Comparison of ENCODE assay signal across 25 cellular contexts in the genomic region with DNA sequence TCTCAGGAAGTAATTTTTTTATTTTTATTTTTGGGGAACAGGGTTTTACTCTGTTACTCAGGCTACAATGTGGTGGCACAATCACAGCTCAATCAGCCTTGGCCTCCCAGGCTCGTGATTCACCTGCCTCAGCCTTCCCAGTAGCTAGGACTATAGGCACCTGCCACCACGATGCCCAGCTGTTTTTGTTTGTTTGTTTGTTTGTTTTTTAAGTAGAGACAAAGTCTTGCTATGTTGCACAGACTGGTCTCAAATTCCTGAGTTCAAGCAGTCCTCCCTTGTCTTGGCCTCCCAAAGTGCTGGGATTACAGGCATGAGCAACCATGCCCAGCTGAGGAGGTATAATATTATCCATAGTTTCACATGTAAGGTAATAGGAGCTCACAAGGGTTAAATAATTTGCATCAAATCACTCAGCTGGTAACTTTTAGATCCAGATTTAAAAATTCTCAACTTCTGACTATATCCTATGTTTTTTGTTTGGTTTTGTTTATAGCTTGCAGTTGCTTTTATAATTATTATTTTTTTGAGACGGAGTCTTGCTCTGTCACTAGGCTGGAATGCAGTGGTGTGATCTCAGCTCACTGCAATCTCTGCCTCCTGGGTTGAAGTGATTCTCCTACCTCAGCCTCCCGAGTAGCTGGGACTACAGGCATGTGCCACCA.
DNase-seq lines count a peak whose midpoint lies in the region; ATAC-seq and TF ChIP-seq lines count a peak whose summit lies in the region.
"Had no signal": no experiment of that assay in that cellular context is flagged by ENCODE, and none has a peak within 500 bp of the region (broad histone marks: within the 10 kb centered on the region; RNA-seq: fewer than 3 reads in every experiment).

No MANE protein-coding gene starts in this region.

- H3K4ac ChIP-seq in mesendoderm (ENCODE audit: low read depth, low read length) = no peak overlapping the region

- H3K56ac ChIP-seq in mesendoderm (ENCODE audit: low read length) = no peak overlapping the region

- H4K8ac ChIP-seq in mesendoderm (ENCODE audit: low read depth, low read length) = no peak overlapping the region

- no peak overlapping the region for H2BK120ac ChIP-seq in mesendoderm (ENCODE audit: low read depth, low read length)

- no peaks in the 10 kb centered on the region for H3K9me3 ChIP-seq in PC-3 (ENCODE audit: low read length)
- H3K9me3 ChIP-seq in vagina = no peaks in the 10 kb centered on the region
- H3K9me3 ChIP-seq: HAP-1, psoas muscle, thoracic aorta had no signal

- ATAC-seq in PC-3 = peak; percentile 53
- ATAC-seq in GM18520 (IDR thresholded peaks at IDR 0.05; ENCODE audit: unreplicated experiment) = no peak
- ATAC-seq in GM18909 (IDR thresholded peaks at IDR 0.05; ENCODE audit: poor library complexity, unreplicated experiment) = no peak
- ATAC-seq: psoas muscle, WTC11 had no signal

- no peak overlapping the region for H3K18ac ChIP-seq in mesendoderm (ENCODE audit: low read length)

- H3K27me3 Mint-ChIP-seq in activated T-helper 1 cell treated with anti-CD3 and anti-CD28 coated beads, Interleukin-12 subunit alpha, Interleukin-12 subunit beta, Interleukin-2, Interleukin-4 antibody, amounts not matched to agents 30 ng/mL and 10 ng/mL and 1 ng/mL, durations not matched to agents 14 hours and 24 hours and 36 hours (ENCODE audit: insufficient read depth) = no peaks in the 10 kb centered on the region
- H3K27me3 Mint-ChIP-seq: activated CD4-positive, alpha-beta memory T cell treated with anti-CD3 and anti-CD28 coated beads, Interleukin-2, amount 10 ng/mL, durations not matched to agents 7 days and 5 days; CD4-positive, CD25-positive, alpha-beta regulatory T cell; dendritic cell treated with granulocyte-macrophage colony-stimulating factor and Interleukin-4, amounts not matched to agents 40 ng/mL and 50 ng/mL, for 4 days had no signal

- intact Hi-C loops in PC-3 (cut with micrococcal nuclease) (no loop called here), vagina (cut with DNase I) (no loop called here)
- intact Hi-C loops in activated T-helper 1 cell treated with anti-CD3 and anti-CD28 coated beads, Interleukin-12 subunit alpha, Interleukin-12 subunit beta, Interleukin-2, Interleukin-4 antibody, amounts not matched to agents 30 ng/mL and 10 ng/mL and 1 ng/mL, durations not matched to agents 14 hours and 24 hours and 36 hours (cut with micrococcal nuclease) = no loop called here

- H3F3A ChIP-seq in PC-3 (ENCODE audit: low read length, unreplicated experiment) = no peaks in the 10 kb centered on the region

- WGBS in mesendoderm (ENCODE audit: extremely low coverage, insufficient coverage, low lambda C conversion rate) = no CpG with 5 or more reads among the region's 4 CpGs

- no peak overlapping the region for H2BK15ac ChIP-seq in mesendoderm (replicated peaks; ENCODE audit: low read depth)

- no peaks in the 10 kb centered on the region for H3K9me2 ChIP-seq in PC-3 (replicated peaks; ENCODE audit: low read length)

- no peaks in the 10 kb centered on the region for H3K36me3 Mint-ChIP-seq in activated T-helper 1 cell treated with anti-CD3 and anti-CD28 coated beads, Interleukin-12 subunit alpha, Interleukin-12 subunit beta, Interleukin-2, Interleukin-4 antibody, amounts not matched to agents 30 ng/mL and 10 ng/mL and 1 ng/mL, durations not matched to agents 14 hours and 24 hours and 36 hours (ENCODE audit: low read depth)
- H3K36me3 Mint-ChIP-seq: CD4-positive, CD25-positive, alpha-beta regulatory T cell had no signal

- H3K36me3 ChIP-seq in PC-3 (ENCODE audit: low read depth, low read length) = no peaks in the 10 kb centered on the region
- H3K36me3 ChIP-seq in mesendoderm (ENCODE audit: control insufficient read depth, insufficient read depth, low read length) = no peaks in the 10 kb centered on the region
- H3K36me3 ChIP-seq in vagina = no peaks in the 10 kb centered on the region
- H3K36me3 ChIP-seq: HAP-1, thoracic aorta had no signal

- H4K20me1 ChIP-seq in PC-3 (ENCODE audit: low read length) = no peaks in the 10 kb centered on the region

- H3K79me2 ChIP-seq in PC-3 (ENCODE audit: low read length) (no peaks in the 10 kb centered on the region), mesendoderm (ENCODE audit: control insufficient read depth, insufficient read depth, low read length) (no peaks in the 10 kb centered on the region)

- H2BK5ac ChIP-seq in mesendoderm (ENCODE audit: low read length) = no peak overlapping the region

- TF ChIP-seq CTCF in PC-3 (conservative IDR thresholded peaks at IDR 0.05; ENCODE audit: low read depth, low read length) = no peak
- TF ChIP-seq CTCF in epithelial cell of esophagus (IDR thresholded peaks at IDR 0.05; ENCODE audit: insufficient read depth, low read depth, low read length, missing control alignments) = no peak
- no peak for TF ChIP-seq CTCF in vagina (IDR thresholded peaks at IDR 0.05)

- DNase-seq in Caki2 (ENCODE audit: low read depth) (peak; percentile 58), PC-3 (peak; percentile 20), epithelial cell of esophagus (ENCODE audit: low read depth) (peak; percentile 35), mesendoderm (peak; percentile 28), vagina (ENCODE audit: extremely low spot score in 2 of 2) (no peak)
- DNase-seq in activated T-helper 1 cell treated with anti-CD3 and anti-CD28 coated beads, Interleukin-12 subunit alpha, Interleukin-12 subunit beta, Interleukin-2, Interleukin-4 antibody, amounts not matched to agents 30 ng/mL and 10 ng/mL and 1 ng/mL, durations not matched to agents 14 hours and 24 hours and 36 hours (ENCODE audit: low spot score) = no peak
- DNase-seq: activated CD4-positive, alpha-beta memory T cell treated with anti-CD3 and anti-CD28 coated beads, Interleukin-2, amount 10 ng/mL, durations not matched to agents 7 days and 5 days; activated naive CD4-positive, alpha-beta T cell treated with anti-CD3 and anti-CD28 coated beads for 36 hours; activated T-cell treated with anti-CD3 and anti-CD28 coated beads, Interleukin-2, amount 50 U/mL, for 1 hour; aorta; CD4-positive, CD25-positive, alpha-beta regulatory T cell; NCI-H1048; NCI-H2081 treated with DMSO at 0.1 percent for 48 hours; NCI-H526; psoas muscle; SHP77; stimulated activated CD4-positive, alpha-beta T cell treated with anti-CD3 and anti-CD28 coated beads, Interleukin-12 subunit alpha, Interleukin-12 subunit beta, amount 100 ng/mL, for 4 hours had no signal

- BruUV-seq in PC-3 (replicated peaks; lab: Mats Ljungman, UMichigan) = no TSS peak

- in situ Hi-C loops in Caki2 (cut with HindIII; ENCODE audit: low pct_unique_long_range_greater_than_20kb, low sequenced_read_pairs) = no loop called here

- no peak for TF ChIP-seq POLR2A in vagina (IDR thresholded peaks at IDR 0.05)

- H3K27me3 ChIP-seq in PC-3 (ENCODE audit: low read length) (no peaks in the 10 kb centered on the region), mesendoderm (ENCODE audit: insufficient read depth, low read length, poor library complexity) (no peaks in the 10 kb centered on the region), vagina (no peaks in the 10 kb centered on the region)

- CTCF ChIA-PET in PC-3 (lab: Charles Lee) = interaction anchor here (0.6 to 0.7 kb wide), 2 partner anchors 380 to 622 kb away, joined by 3 to 4 read pairs; no protein-coding TSS in a partner anchor

- no peak overlapping the region for H3K23ac ChIP-seq in mesendoderm (ENCODE audit: low read length)

- H3K79me1 ChIP-seq in mesendoderm (ENCODE audit: low read length) = no peaks in the 10 kb centered on the region

- no peak overlapping the region for H3K4me3 Mint-ChIP-seq in activated T-helper 1 cell treated with anti-CD3 and anti-CD28 coated beads, Interleukin-12 subunit alpha, Interleukin-12 subunit beta, Interleukin-2, Interleukin-4 antibody, amounts not matched to agents 30 ng/mL and 10 ng/mL and 1 ng/mL, durations not matched to agents 14 hours and 24 hours and 36 hours
- H3K4me3 Mint-ChIP-seq: activated CD4-positive, alpha-beta memory T cell treated with anti-CD3 and anti-CD28 coated beads, Interleukin-2, amount 10 ng/mL, durations not matched to agents 7 days and 5 days; activated naive CD4-positive, alpha-beta T cell treated with anti-CD3 and anti-CD28 coated beads for 36 hours; CD4-positive, CD25-positive, alpha-beta regulatory T cell; dendritic cell treated with granulocyte-macrophage colony-stimulating factor and Interleukin-4, amounts not matched to agents 40 ng/mL and 50 ng/mL, for 4 days; T-helper 1 cell treated with Interleukin-12 subunit alpha and Interleukin-12 subunit beta and Interleukin-4 antibody, amounts not matched to agents 30 μg/mL and 1 μg/mL, for 36 hours; WTC11 had no signal

- H3K4me1 Mint-ChIP-seq in activated T-helper 1 cell treated with anti-CD3 and anti-CD28 coated beads, Interleukin-12 subunit alpha, Interleukin-12 subunit beta, Interleukin-2, Interleukin-4 antibody, amounts not matched to agents 30 ng/mL and 10 ng/mL and 1 ng/mL, durations not matched to agents 14 hours and 24 hours and 36 hours (ENCODE audit: low read depth) = no peaks in the 10 kb centered on the region
- H3K4me1 Mint-ChIP-seq: activated CD4-positive, alpha-beta memory T cell treated with anti-CD3 and anti-CD28 coated beads, Interleukin-2, amount 10 ng/mL, durations not matched to agents 7 days and 5 days; CD4-positive, CD25-positive, alpha-beta regulatory T cell had no signal

- H3K4me3 ChIP-seq in PC-3 (ENCODE audit: low read length) = no peak overlapping the region
- H3K4me3 ChIP-seq in epithelial cell of esophagus (ENCODE audit: low read length) = no peak overlapping the region
- H3K4me3 ChIP-seq in mesendoderm (ENCODE audit: low read length) = no peak overlapping the region
- no peak overlapping the region for H3K4me3 ChIP-seq in vagina
- H3K4me3 ChIP-seq: HAP-1, psoas muscle, thoracic aorta had no signal

- H3K4me2 ChIP-seq in PC-3 (ENCODE audit: low read length) (no peak overlapping the region), mesendoderm (ENCODE audit: low read length) (no peak overlapping the region)
- H3K4me2 ChIP-seq: KMS-11 had no signal

- no peak overlapping the region for H2AFZ ChIP-seq in PC-3 (ENCODE audit: low read length)

- H3K27ac Mint-ChIP-seq in activated T-helper 1 cell treated with anti-CD3 and anti-CD28 coated beads, Interleukin-12 subunit alpha, Interleukin-12 subunit beta, Interleukin-2, Interleukin-4 antibody, amounts not matched to agents 30 ng/mL and 10 ng/mL and 1 ng/mL, durations not matched to agents 14 hours and 24 hours and 36 hours = no peak overlapping the region
- H3K27ac Mint-ChIP-seq: activated CD4-positive, alpha-beta memory T cell treated with anti-CD3 and anti-CD28 coated beads, Interleukin-2, amount 10 ng/mL, durations not matched to agents 7 days and 5 days; activated naive CD4-positive, alpha-beta T cell treated with anti-CD3 and anti-CD28 coated beads for 36 hours; CD4-positive, CD25-positive, alpha-beta regulatory T cell; dendritic cell treated with granulocyte-macrophage colony-stimulating factor and Interleukin-4, amounts not matched to agents 40 ng/mL and 50 ng/mL, for 4 days; T-helper 1 cell treated with Interleukin-12 subunit alpha and Interleukin-12 subunit beta and Interleukin-4 antibody, amounts not matched to agents 30 μg/mL and 1 μg/mL, for 36 hours; WTC11 had no signal

- POLR2A ChIA-PET in PC-3 (lab: Charles Lee; ENCODE audit: unreplicated experiment) = interaction anchor here (0.6 kb wide), 1 partner anchor 807 kb away, joined by 3 read pairs; no protein-coding TSS in a partner anchor

- no peak overlapping the region for H4K5ac ChIP-seq in mesendoderm (ENCODE audit: low read length)

- H3K4me1 ChIP-seq in PC-3 (ENCODE audit: insufficient read depth, low read length) = peaks cover 8% of the 10 kb centered on the region; the same call in 1 of the 2 replicates
- H3K4me1 ChIP-seq in mesendoderm (ENCODE audit: control insufficient read depth, low read depth, low read length) = peaks cover 2% of the 10 kb centered on the region
- no peaks in the 10 kb centered on the region for H3K4me1 ChIP-seq in vagina
- H3K4me1 ChIP-seq: HAP-1, psoas muscle had no signal

- H3K9me3 Mint-ChIP-seq in activated T-helper 1 cell treated with anti-CD3 and anti-CD28 coated beads, Interleukin-12 subunit alpha, Interleukin-12 subunit beta, Interleukin-2, Interleukin-4 antibody, amounts not matched to agents 30 ng/mL and 10 ng/mL and 1 ng/mL, durations not matched to agents 14 hours and 24 hours and 36 hours = no peaks in the 10 kb centered on the region
- H3K9me3 Mint-ChIP-seq: activated CD4-positive, alpha-beta memory T cell treated with anti-CD3 and anti-CD28 coated beads, Interleukin-2, amount 10 ng/mL, durations not matched to agents 7 days and 5 days; activated naive CD4-positive, alpha-beta T cell treated with anti-CD3 and anti-CD28 coated beads for 36 hours; dendritic cell treated with granulocyte-macrophage colony-stimulating factor and Interleukin-4, amounts not matched to agents 40 ng/mL and 50 ng/mL, for 4 days; T-helper 1 cell treated with Interleukin-12 subunit alpha and Interleukin-12 subunit beta and Interleukin-4 antibody, amounts not matched to agents 30 μg/mL and 1 μg/mL, for 36 hours had no signal

- no peak overlapping the region for H3K9ac ChIP-seq in PC-3 (ENCODE audit: low read length)
- H3K9ac ChIP-seq in mesendoderm (ENCODE audit: low read length) = no peak overlapping the region
- H3K9ac ChIP-seq: KMS-11 had no signal

- no peak overlapping the region for H2AK5ac ChIP-seq in mesendoderm (ENCODE audit: low read length)

- H3K27ac ChIP-seq in PC-3 (ENCODE audit: low read length) (no peak overlapping the region), mesendoderm (ENCODE audit: low read depth, low read length) (no peak overlapping the region), vagina (no peak overlapping the region)
- H3K27ac ChIP-seq: KMS-11, psoas muscle, thoracic aorta had no signal

Comparison
In these comparisons a context has a peak if more than half of its experiments do, and no peak if none do; other contexts are left out.
1. DNase-seq: peak in Caki2 (single experiment), PC-3 (single experiment), epithelial cell of esophagus (single experiment) and mesendoderm (single experiment); none in activated T-helper 1 cell treated with anti-CD3 and anti-CD28 coated beads, Interleukin-12 subunit alpha, Interleukin-12 subunit beta, Interleukin-2, Interleukin-4 antibody, amounts not matched to agents 30 ng/mL and 10 ng/mL and 1 ng/mL, durations not matched to agents 14 hours and 24 hours and 36 hours (single experiment) and vagina (0 of 2).